ENCODE assay signal across 15 cellular contexts in genomic region chr4:25797136-25797535, GRCh38.
A peak's percentile ranks its signal among the peaks of the same experiment; 100 is the strongest.
DNase-seq lines count a peak whose midpoint lies in the region; ATAC-seq and TF ChIP-seq lines count a peak whose summit lies in the region.
"Had no signal": no experiment of that assay in that cellular context is flagged by ENCODE, and none has a peak within 500 bp of the region (broad histone marks: within the 10 kb centered on the region; RNA-seq: fewer than 3 reads in every experiment).

No MANE protein-coding gene starts in this region.

- H3K4me3 Mint-ChIP-seq in Calu3 (ENCODE audit: low read depth, unreplicated experiment) (no peak overlapping the region), HFFc6 (no peak overlapping the region), chondrocyte (ENCODE audit: unreplicated experiment) (no peak overlapping the region)
- H3K4me3 Mint-ChIP-seq: CD4-positive, alpha-beta memory T cell had no signal

- no TSS peak for BruUV-seq in Calu3 (replicated peaks; lab: Mats Ljungman, UMichigan)

- intact Hi-C loops in Calu3 (cut with micrococcal nuclease; ENCODE audit: unreplicated experiment), result no loop called here

- peak overlapping the region; percentile 77 for H3K27ac ChIP-seq in osteoblast (ENCODE audit: low read depth, low read length)

- H3K27ac Mint-ChIP-seq in Calu3 (ENCODE audit: unreplicated experiment) (peak overlapping the region; percentile 0), HFFc6 (peak overlapping the region; percentile 93), chondrocyte (ENCODE audit: unreplicated experiment) (peak overlapping the region; percentile 75)

- no peak for DNase-seq in Calu3
- DNase-seq in HFFc6, result no peak
- no peak for DNase-seq in chondrocyte (ENCODE audit: low spot score)
- DNase-seq in osteoblast (ENCODE audit: insufficient read length, low spot score, missing footprints), result no peak
- DNase-seq in GM20000 (ENCODE audit: low spot score), result no peak
- no peak for DNase-seq in cerebellar nuclear complex (lab: John Stamatoyannopoulos, UW)
- DNase-seq: BE2C; CD4-positive, alpha-beta memory T cell; Karpas-422; NCI-H1436; NCI-H2029 treated with DMSO at 0.1 percent for 48 hours; NCI-H748 treated with DMSO at 0.1 percent for 48 hours; SHP77 treated with DMSO at 0.1 percent for 48 hours had no signal

- H2AFZ ChIP-seq in osteoblast (ENCODE audit: low read length), result no peak overlapping the region

- no peak overlapping the region for H3K4me3 ChIP-seq in osteoblast (ENCODE audit: insufficient read depth, low read length)

- H3K4me1 Mint-ChIP-seq in Calu3 (ENCODE audit: low read depth, unreplicated experiment), result peaks cover 6% of the 10 kb centered on the region
- peaks cover 39% of the 10 kb centered on the region for H3K4me1 Mint-ChIP-seq in HFFc6 (ENCODE audit: low read depth)
- H3K4me1 Mint-ChIP-seq in chondrocyte (ENCODE audit: low read depth), result peaks cover 21% of the 10 kb centered on the region

- peaks cover 17% of the 10 kb centered on the region for H3K36me3 ChIP-seq in osteoblast (ENCODE audit: insufficient read depth, low read length)
- H3K36me3 ChIP-seq: BE2C had no signal

- no peak overlapping the region for H3K4me2 ChIP-seq in osteoblast (ENCODE audit: insufficient read depth, low read length)

- no peaks in the 10 kb centered on the region for H3K9me3 ChIP-seq in osteoblast (ENCODE audit: low read depth, low read length)
- H3K9me3 ChIP-seq: BE2C had no signal

- H3K27me3 Mint-ChIP-seq in Calu3 (ENCODE audit: unreplicated experiment) (no peaks in the 10 kb centered on the region), HFFc6 (ENCODE audit: insufficient read depth) (peaks cover 1% of the 10 kb centered on the region; the same call in 1 of the 2 replicates), chondrocyte (ENCODE audit: low read depth) (no peaks in the 10 kb centered on the region)
- H3K27me3 Mint-ChIP-seq: CD4-positive, alpha-beta memory T cell had no signal

- ATAC-seq in HG02571 (IDR thresholded peaks at IDR 0.05; ENCODE audit: unreplicated experiment), result no peak
- ATAC-seq: HepG2 had no signal

- H4K20me1 ChIP-seq in osteoblast (ENCODE audit: insufficient read depth, low read length), result no peaks in the 10 kb centered on the region

- peaks cover 21% of the 10 kb centered on the region for H3K4me1 ChIP-seq in osteoblast (ENCODE audit: insufficient read depth, low read length)
- H3K4me1 ChIP-seq: BE2C had no signal

- TF ChIP-seq CTCF in Calu3 (IDR thresholded peaks at IDR 0.05; ENCODE audit: unreplicated experiment) (no peak), HFFc6 (IDR thresholded peaks at IDR 0.05) (no peak), chondrocyte (IDR thresholded peaks at IDR 0.05) (no peak), osteoblast (IDR thresholded peaks at IDR 0.05; ENCODE audit: extremely low read depth, low read depth, low read length) (no peak), GM20000 (IDR thresholded peaks at IDR 0.05; ENCODE audit: extremely low read depth, missing control alignments) (no peak)

- H3K9me3 Mint-ChIP-seq in Calu3 (ENCODE audit: low read depth, unreplicated experiment) (no peaks in the 10 kb centered on the region), HFFc6 (no peaks in the 10 kb centered on the region), chondrocyte (ENCODE audit: low read depth) (no peaks in the 10 kb centered on the region)
- H3K9me3 Mint-ChIP-seq: CD4-positive, alpha-beta memory T cell had no signal

- no peaks in the 10 kb centered on the region for H3K27me3 ChIP-seq in osteoblast (ENCODE audit: insufficient read depth, low read length)
- H3K27me3 ChIP-seq: BE2C had no signal

- H3K79me2 ChIP-seq in osteoblast (ENCODE audit: insufficient read depth, low read length), result no peaks in the 10 kb centered on the region

- H3K36me3 Mint-ChIP-seq in Calu3 (ENCODE audit: insufficient read depth, unreplicated experiment), result peaks cover 33% of the 10 kb centered on the region
- H3K36me3 Mint-ChIP-seq in HFFc6 (ENCODE audit: low read depth), result peaks cover 17% of the 10 kb centered on the region
- peaks cover 17% of the 10 kb centered on the region for H3K36me3 Mint-ChIP-seq in chondrocyte (ENCODE audit: low read depth)

- CTCF ChIA-PET in Calu3 (lab: Charles Lee), result no interaction called here

Comparison
In these comparisons a context has a peak if more than half of its experiments do, and no peak if none do; other contexts are left out.
1. H3K27ac Mint-ChIP-seq: peak in every context shown above with its lines; median percentile 93 in HFFc6; 75 in chondrocyte; 0 in Calu3.